8 cellular contexts compared by ENCODE assay signal in the genomic region with DNA sequence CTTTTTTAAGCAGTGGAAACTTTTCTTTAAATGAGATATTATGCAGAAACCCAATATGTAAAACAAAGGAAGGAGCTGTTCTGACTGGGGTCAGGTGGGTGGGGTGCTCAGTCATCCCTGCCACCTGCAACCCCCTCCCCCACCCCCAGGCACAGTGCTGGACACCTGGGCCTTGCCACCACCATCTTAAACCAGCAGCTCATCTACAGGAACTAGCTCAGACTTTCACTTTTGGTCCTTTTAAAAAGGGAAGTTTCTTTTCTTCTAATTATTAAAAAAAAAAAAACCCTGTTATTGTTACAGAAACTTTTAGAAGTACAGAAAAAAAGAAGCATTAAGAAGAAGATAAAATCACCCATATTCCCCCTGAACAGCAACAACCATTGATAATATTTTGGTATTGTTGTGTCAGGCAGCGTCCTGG. TPM values are rescaled to one million over a fixed set of nuclear protein-coding genes. Genes with fewer than 3 reads are reported as not detected.
DNase-seq lines count a peak whose midpoint lies in the region; ATAC-seq, FAIRE-seq and TF ChIP-seq lines count a peak whose summit lies in the region.

No MANE protein-coding gene starts in this region.

- no peak for TF ChIP-seq CTCF in CD4-positive, alpha-beta T cell (IDR thresholded peaks at IDR 0.05)

- in situ Hi-C loops in KBM-7 (cut with MboI; ENCODE audit: low pct_unique_long_range_greater_than_20kb, low sequenced_read_pairs): no loop called here

- H3K4me1 Mint-ChIP-seq in CD4-positive, alpha-beta T cell (ENCODE audit: low read depth): peaks cover 91% of the 10 kb centered on the region
- H3K4me1 Mint-ChIP-seq in activated T-cell treated with anti-CD3 and anti-CD28 coated beads, Interleukin-2, amount 50 U/mL, for 4 hours (ENCODE audit: low read depth): peaks cover 85% of the 10 kb centered on the region

- peak overlapping the region; percentile 97 for H3K27ac Mint-ChIP-seq in CD4-positive, alpha-beta T cell

- CTCF ChIA-PET in CD4-positive, alpha-beta T cell (lab: Charles Lee): interaction anchor here (1.2 to 1.9 kb wide), 2 partner anchors 15 to 20 kb away, joined by 4 to 5 read pairs; no protein-coding TSS in a partner anchor

- DNase-seq in CD4-positive, alpha-beta T cell: peak in 5 of 10 experiments; percentile 27 to 57 (median 28)
- DNase-seq in KBM-7: peak; percentile 30
- peak; percentile 55 for DNase-seq in activated T-cell treated with anti-CD3 and anti-CD28 coated beads, Interleukin-2, amount 50 U/mL, for 4 hours
- DNase-seq in stimulated activated CD4-positive, alpha-beta T cell treated with anti-CD3 and anti-CD28 coated beads, TNF-alpha, amount 100 ng/mL, for 48 hours (ENCODE audit: low read depth in 3 of 3): peak; percentile 54 to 84 (median 73)
- no peak for DNase-seq in islet precursor cell
- no peak for DNase-seq in globus pallidus (ENCODE audit: low spot score)
- no peak for DNase-seq in urothelium cell line (ENCODE audit: low spot score)

- H3K9me3 Mint-ChIP-seq in CD4-positive, alpha-beta T cell: no peaks in the 10 kb centered on the region
- no peaks in the 10 kb centered on the region for H3K9me3 Mint-ChIP-seq in activated T-cell treated with anti-CD3 and anti-CD28 coated beads, Interleukin-2, amount 50 U/mL, for 4 hours

- H3K36me3 Mint-ChIP-seq in CD4-positive, alpha-beta T cell (ENCODE audit: low read depth): peaks cover 67% of the 10 kb centered on the region
- H3K36me3 Mint-ChIP-seq in activated T-cell treated with anti-CD3 and anti-CD28 coated beads, Interleukin-2, amount 50 U/mL, for 4 hours (ENCODE audit: insufficient read depth): peaks cover 36% of the 10 kb centered on the region

- no peaks in the 10 kb centered on the region for H3K27me3 Mint-ChIP-seq in CD4-positive, alpha-beta T cell
- H3K27me3 Mint-ChIP-seq in activated T-cell treated with anti-CD3 and anti-CD28 coated beads, Interleukin-2, amount 50 U/mL, for 4 hours (ENCODE audit: low read depth): no peaks in the 10 kb centered on the region

- peak overlapping the region; percentile 63 for H3K27ac ChIP-seq in CD4-positive, alpha-beta T cell (ENCODE audit: low read depth, low read length)

- H3K27me3 ChIP-seq in CD4-positive, alpha-beta T cell (ENCODE audit: control insufficient read depth, insufficient read depth, low read length): no peaks in the 10 kb centered on the region

- peak; percentile 23 for ATAC-seq in CD4-positive, alpha-beta T cell (ENCODE audit: poor library complexity)
- peak; percentile 84 for ATAC-seq in GM21515 (IDR thresholded peaks at IDR 0.05; ENCODE audit: unreplicated experiment)
- peak; percentile 65 to 72 for ATAC-seq in activated T-cell treated with anti-CD3 and anti-CD28 coated beads, Interleukin-2, amount 50 U/mL, for 4 hours

- intact Hi-C loops in CD4-positive, alpha-beta T cell (cut with DNase I, micrococcal nuclease): loop anchor here (2.0 to 5.0 kb wide), 2 partner anchors 20 to 50 kb away; no protein-coding TSS in a partner anchor

- peak overlapping the region; percentile 78 for H3K4me3 Mint-ChIP-seq in CD4-positive, alpha-beta T cell
- H3K4me3 Mint-ChIP-seq in activated T-cell treated with anti-CD3 and anti-CD28 coated beads, Interleukin-2, amount 50 U/mL, for 4 hours: peak overlapping the region; percentile 77

- POLR2A ChIA-PET in CD4-positive, alpha-beta T cell (lab: Charles Lee): interaction anchor here (1.1 to 7.3 kb wide), 5 partner anchors 9 to 36 kb away, joined by 3 to 92 read pairs (median 6); partner anchors contain the start of gene PPP1R16B

- FAIRE-seq in urothelium cell line (lab: Jason Lieb, UNC): no peak

- H3K9me3 ChIP-seq in CD4-positive, alpha-beta T cell (ENCODE audit: control insufficient read depth, low read length): no peaks in the 10 kb centered on the region

RNA-seq across cellular contexts. Expression of gene PPP1R16B, which starts 37.1 kb away (rescaled TPM):
- total RNA-seq in CD4-positive, alpha-beta T cell: 10 to 100 TPM; 87.6 to 91.1 TPM
- 100 to 1,000 TPM; 148 to 163 (median 160) TPM for total RNA-seq in activated T-cell treated with anti-CD3 and anti-CD28 coated beads, Interleukin-2, amount 50 U/mL, for 4 hours

Comparison
In these comparisons a context has a peak if more than half of its experiments do, and no peak if none do; other contexts are left out.
1. ATAC-seq: peak in every context shown above with its lines; median percentile 84 in GM21515; 68 in activated T-cell treated with anti-CD3 and anti-CD28 coated beads, Interleukin-2, amount 50 U/mL, for 4 hours; 23 in CD4-positive, alpha-beta T cell.
2. DNase-seq: peak in KBM-7 (single experiment), activated T-cell treated with anti-CD3 and anti-CD28 coated beads, Interleukin-2, amount 50 U/mL, for 4 hours (single experiment) and stimulated activated CD4-positive, alpha-beta T cell treated with anti-CD3 and anti-CD28 coated beads, TNF-alpha, amount 100 ng/mL, for 48 hours (3 of 3); none in islet precursor cell (single experiment), globus pallidus (single experiment) and urothelium cell line (single experiment).